ENCODE assay signal across 9 cellular contexts in the genomic region with DNA sequence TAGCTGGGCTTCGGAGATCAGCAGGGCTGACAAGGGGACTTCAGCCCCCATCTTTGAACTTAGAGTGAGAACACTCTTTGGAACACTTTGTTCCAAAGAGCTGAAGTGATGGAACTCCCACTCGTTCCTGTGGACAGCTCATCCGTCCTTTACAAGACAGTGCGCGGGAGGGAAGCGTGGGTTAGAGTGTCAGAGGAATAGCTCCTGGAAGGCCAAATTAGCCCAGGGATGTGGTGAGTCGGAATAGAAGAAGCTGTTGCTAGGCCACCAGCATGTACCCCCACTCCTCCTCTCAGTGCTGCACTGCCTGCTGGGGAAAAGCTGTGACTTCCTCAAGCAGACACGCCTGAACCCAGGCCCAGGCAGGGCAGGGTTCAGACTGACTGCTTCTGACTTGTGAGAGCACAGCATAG. TPM values are rescaled to one million over a fixed set of nuclear protein-coding genes. Genes with fewer than 3 reads are reported as not detected.
DNase-seq lines count a peak whose midpoint lies in the region; ATAC-seq and TF ChIP-seq lines count a peak whose summit lies in the region.
"Had no signal": no experiment of that assay in that cellular context is flagged by ENCODE, and none has a peak within 500 bp of the region (broad histone marks: within the 10 kb centered on the region; RNA-seq: fewer than 3 reads in every experiment).

No MANE protein-coding gene starts in this region.

- TF ChIP-seq EP300 in suprapubic skin (IDR thresholded peaks at IDR 0.05), result no peak

- no peaks in the 10 kb centered on the region for H3K9me3 Mint-ChIP-seq in activated CD4-positive, alpha-beta T cell treated with anti-CD3 and anti-CD28 coated beads, Interleukin-2, amount 10 ng/mL, durations not matched to agents 24 days and 14 days

- H3K36me3 ChIP-seq in adrenal gland (replicated peaks in 1 of 2) (no peaks in the 10 kb centered on the region), suprapubic skin (no peaks in the 10 kb centered on the region)

- H3K36me3 Mint-ChIP-seq in activated CD4-positive, alpha-beta T cell treated with anti-CD3 and anti-CD28 coated beads, Interleukin-2, amount 10 ng/mL, durations not matched to agents 24 days and 14 days (ENCODE audit: low read depth), result peaks cover 14% of the 10 kb centered on the region

- intact Hi-C loops in activated CD4-positive, alpha-beta T cell treated with anti-CD3 and anti-CD28 coated beads, Interleukin-2, amount 10 ng/mL, durations not matched to agents 24 days and 14 days (cut with micrococcal nuclease), result loop anchor here (2.0 to 10.0 kb wide), 2 partner anchors 20 to 102 kb away; partner anchors contain the start of gene RAD21L1
- intact Hi-C loops in adrenal gland (cut with DNase I), result loop anchor here in 1 of 2 donors (5.0 kb wide), 1 partner anchor 60 kb away; no protein-coding TSS in a partner anchor

- H3K27me3 ChIP-seq in adrenal gland (no peaks in the 10 kb centered on the region), suprapubic skin (no peaks in the 10 kb centered on the region)

- no peak for TF ChIP-seq POLR2A in adrenal gland (IDR thresholded peaks at IDR 0.05)
- TF ChIP-seq POLR2A in suprapubic skin (IDR thresholded peaks at IDR 0.05), result no peak

- no peak for TF ChIP-seq CTCF in adrenal gland (IDR thresholded peaks at IDR 0.05)
- no peak for TF ChIP-seq CTCF in suprapubic skin (IDR thresholded peaks at IDR 0.05)

- H3K27ac Mint-ChIP-seq in activated CD4-positive, alpha-beta T cell treated with anti-CD3 and anti-CD28 coated beads, Interleukin-2, amount 10 ng/mL, durations not matched to agents 24 days and 14 days, result peak overlapping the region; percentile 42

- peak; percentile 68 for DNase-seq in activated CD4-positive, alpha-beta T cell treated with anti-CD3 and anti-CD28 coated beads, Interleukin-2, amount 10 ng/mL, durations not matched to agents 24 days and 14 days
- no peak for DNase-seq in activated CD4-positive, alpha-beta T cell treated with anti-CD3 and anti-CD28 coated beads for 1 hour
- DNase-seq in adrenal gland (peak in 6 of 7 donors; percentile 40 to 76 (median 50)), kidney glomerular epithelial cell (lab: John Stamatoyannopoulos, UW) (peak; percentile 80), suprapubic skin (ENCODE audit: low spot score in 2 of 2) (peak; percentile 67 to 77), NAMALWA (ENCODE audit: low spot score) (no peak), NCI-H1048 (lab: John Stamatoyannopoulos, UW) (no peak)
- DNase-seq: C1 segment of cervical spinal cord had no signal

- H3K9me3 ChIP-seq in adrenal gland (replicated peaks in 1 of 3) (no peaks in the 10 kb centered on the region), suprapubic skin (no peaks in the 10 kb centered on the region)

- H3K4me1 ChIP-seq in adrenal gland (replicated peaks in 1 of 2) (peaks cover 24 to 62% of the 10 kb centered on the region in 2 donors), suprapubic skin (peaks cover 80% of the 10 kb centered on the region)

- peaks cover 39% of the 10 kb centered on the region for H3K4me1 Mint-ChIP-seq in activated CD4-positive, alpha-beta T cell treated with anti-CD3 and anti-CD28 coated beads, Interleukin-2, amount 10 ng/mL, durations not matched to agents 24 days and 14 days

- H3K4me3 Mint-ChIP-seq in activated CD4-positive, alpha-beta T cell treated with anti-CD3 and anti-CD28 coated beads, Interleukin-2, amount 10 ng/mL, durations not matched to agents 24 days and 14 days, result no peak overlapping the region

- H3K27me3 Mint-ChIP-seq in activated CD4-positive, alpha-beta T cell treated with anti-CD3 and anti-CD28 coated beads, Interleukin-2, amount 10 ng/mL, durations not matched to agents 24 days and 14 days, result no peaks in the 10 kb centered on the region

- 56 to 76% (median 61%) methylated on average over 8 of the region's 8 CpGs for WGBS in adrenal gland, 4 donors
- WGBS in suprapubic skin, result 69% methylated on average over 8 of the region's 8 CpGs

- H3K27ac ChIP-seq in adrenal gland, result peak overlapping the region; percentile 41 to 100 (median 99)
- H3K27ac ChIP-seq in suprapubic skin, result peak overlapping the region; percentile 97

- no peak overlapping the region for H3K4me3 ChIP-seq in adrenal gland
- no peak overlapping the region for H3K4me3 ChIP-seq in suprapubic skin

- ATAC-seq in HG02870 (IDR thresholded peaks at IDR 0.05; ENCODE audit: unreplicated experiment), result no peak

RNA-seq across cellular contexts. Expression of gene SDCBP2, which starts 1.7 kb away (rescaled TPM):
- 2.0 and 3.0 TPM in 2 replicates for total RNA-seq in activated CD4-positive, alpha-beta T cell treated with anti-CD3 and anti-CD28 coated beads, Interleukin-2, amount 10 ng/mL, durations not matched to agents 24 days and 14 days
- total RNA-seq in adrenal gland (1 to 10 TPM in 6 of 8 donors, under 1 TPM in 2; 0.43 to 7.6 (median 2.3) TPM), suprapubic skin (100 to 1,000 TPM in 3 of 4 donors, 10 to 100 TPM in 1; 74.4 to 143 (median 115) TPM)
- polyA plus RNA-seq in adrenal gland, result 1 to 10 TPM; 2.4 to 3.8 (median 3.0) TPM

Comparison
In these comparisons a context has a peak if more than half of its experiments do, and no peak if none do; other contexts are left out.
1. DNase-seq: peak in activated CD4-positive, alpha-beta T cell treated with anti-CD3 and anti-CD28 coated beads, Interleukin-2, amount 10 ng/mL, durations not matched to agents 24 days and 14 days (single experiment), adrenal gland (6 of 7), kidney glomerular epithelial cell (single experiment) and suprapubic skin (2 of 2); none in activated CD4-positive, alpha-beta T cell treated with anti-CD3 and anti-CD28 coated beads for 1 hour (single experiment), NAMALWA (single experiment) and NCI-H1048 (single experiment).
2. RNA of gene SDCBP2, which starts 1.7 kb away (total RNA-seq): 74.4 to 143 TPM in suprapubic skin; 0.43 to 7.6 TPM in adrenal gland and 2.0 to 3.0 TPM in activated CD4-positive, alpha-beta T cell treated with anti-CD3 and anti-CD28 coated beads, Interleukin-2, amount 10 ng/mL, durations not matched to agents 24 days and 14 days; every median in the first group is over 4 times any median in the second.